ENCODE assay signal across 8 cellular contexts in the genomic region with DNA sequence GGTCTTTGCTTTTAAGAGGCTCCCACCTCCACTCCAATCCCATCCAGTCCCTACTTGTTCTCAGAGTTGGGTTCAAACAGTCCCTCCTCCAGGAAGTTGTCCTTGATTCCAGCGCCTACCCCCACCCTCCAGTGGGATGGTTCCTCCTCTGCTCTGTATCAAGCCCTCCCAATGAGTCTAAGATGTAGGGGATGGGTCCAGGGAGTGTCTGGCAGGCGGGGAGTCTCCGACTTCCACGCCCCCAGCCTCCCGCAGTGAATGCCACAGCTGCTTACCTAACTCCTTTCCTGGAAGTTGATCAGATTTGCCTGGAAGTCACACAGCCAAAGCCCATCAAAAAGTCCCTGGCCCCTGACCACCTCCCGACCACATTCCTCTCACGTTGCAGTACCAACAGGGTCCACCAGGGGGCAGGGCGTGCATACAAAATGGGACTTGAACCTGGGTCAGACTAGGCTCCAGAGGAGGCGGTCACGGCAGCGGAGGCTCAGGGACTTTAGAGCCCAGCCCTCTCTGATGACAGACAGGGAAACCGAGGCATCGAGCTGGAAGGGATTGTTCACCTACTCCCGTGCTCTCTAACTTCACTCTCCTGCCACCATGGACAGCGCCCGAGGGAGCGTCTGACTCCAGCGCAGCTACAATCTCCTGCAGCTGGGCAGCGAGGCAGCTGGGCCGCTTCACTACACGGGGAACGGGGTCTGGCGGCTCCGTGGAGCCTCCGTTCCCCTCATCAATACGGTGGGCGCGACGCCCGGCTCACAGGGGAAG. TPM values are rescaled to one million over a fixed set of nuclear protein-coding genes. Genes with fewer than 3 reads are reported as not detected.
DNase-seq lines count a peak whose midpoint lies in the region; ATAC-seq and TF ChIP-seq lines count a peak whose summit lies in the region.

No MANE protein-coding gene starts in this region.

- intact Hi-C loops in activated CD8-positive, alpha-beta T cell treated with anti-CD3 and anti-CD28 coated beads for 36 hours (cut with micrococcal nuclease), result loop anchor here (2.0 kb wide), 1 partner anchor 212 kb away; no protein-coding TSS in a partner anchor

- POLR2A ChIA-PET in activated CD8-positive, alpha-beta T cell treated with anti-CD3 and anti-CD28 coated beads for 36 hours (lab: Charles Lee), result interaction anchor here (0.8 to 1.0 kb wide), 2 partner anchors 10 to 41 kb away, joined by 3 to 4 read pairs; no protein-coding TSS in a partner anchor

- peaks cover 0 to 17% (median 7%) of the 10 kb centered on the region in 4 donors for H3K4me1 Mint-ChIP-seq in CD4-positive, CD25-positive, alpha-beta regulatory T cell
- peaks cover 12% of the 10 kb centered on the region for H3K4me1 Mint-ChIP-seq in activated CD8-positive, alpha-beta T cell treated with anti-CD3 and anti-CD28 coated beads for 36 hours (ENCODE audit: low read depth)

- no peaks in the 10 kb centered on the region for H3K9me3 ChIP-seq in CD4-positive, CD25-positive, alpha-beta regulatory T cell (ENCODE audit: control insufficient read depth in 2 of 2, low read length in 2 of 2)
- no peaks in the 10 kb centered on the region for H3K9me3 ChIP-seq in effector memory CD4-positive, alpha-beta T cell (ENCODE audit: control insufficient read depth, low read length)

- CTCF ChIA-PET in activated CD8-positive, alpha-beta T cell treated with anti-CD3 and anti-CD28 coated beads for 36 hours (lab: Charles Lee), result interaction anchor here (0.6 to 4.3 kb wide), 42 partner anchors 10 to 532 kb away, joined by 3 to 35 read pairs (median 4); partner anchors contain the start of genes NCBP1, TMOD1, TSTD2 and ZNF782

- TF ChIP-seq CTCF in activated CD8-positive, alpha-beta T cell treated with anti-CD3 and anti-CD28 coated beads for 36 hours (IDR thresholded peaks at IDR 0.05), result peak; percentile 98

- no peak overlapping the region for H3K4me3 ChIP-seq in CD4-positive, CD25-positive, alpha-beta regulatory T cell (ENCODE audit: low read depth, low read length)
- no peak overlapping the region for H3K4me3 ChIP-seq in effector memory CD4-positive, alpha-beta T cell (ENCODE audit: insufficient read depth, low read depth, low read length, poor library complexity, severe bottlenecking)

- no peaks in the 10 kb centered on the region for H3K4me1 ChIP-seq in CD4-positive, CD25-positive, alpha-beta regulatory T cell (ENCODE audit: control insufficient read depth, insufficient read depth, low read length, poor library complexity, severe bottlenecking)
- peaks cover 12% of the 10 kb centered on the region for H3K4me1 ChIP-seq in effector memory CD4-positive, alpha-beta T cell (ENCODE audit: control insufficient read depth, insufficient read depth, low read length, poor library complexity, severe bottlenecking)

- H3K36me3 ChIP-seq in CD4-positive, CD25-positive, alpha-beta regulatory T cell (ENCODE audit: control insufficient read depth, insufficient read depth, low read length), result no peaks in the 10 kb centered on the region
- no peaks in the 10 kb centered on the region for H3K36me3 ChIP-seq in effector memory CD4-positive, alpha-beta T cell (ENCODE audit: control insufficient read depth, insufficient read depth, low read length)

- H3K27me3 Mint-ChIP-seq in CD4-positive, CD25-positive, alpha-beta regulatory T cell, result peaks cover 9% of the 10 kb centered on the region
- peaks cover 7% of the 10 kb centered on the region for H3K27me3 Mint-ChIP-seq in activated CD8-positive, alpha-beta T cell treated with anti-CD3 and anti-CD28 coated beads for 36 hours

- no peak overlapping the region for H3K4me3 Mint-ChIP-seq in CD4-positive, CD25-positive, alpha-beta regulatory T cell
- H3K4me3 Mint-ChIP-seq in activated CD8-positive, alpha-beta T cell treated with anti-CD3 and anti-CD28 coated beads for 36 hours, result no peak overlapping the region

- no peaks in the 10 kb centered on the region for H3K36me3 Mint-ChIP-seq in CD4-positive, CD25-positive, alpha-beta regulatory T cell
- no peaks in the 10 kb centered on the region for H3K36me3 Mint-ChIP-seq in activated CD8-positive, alpha-beta T cell treated with anti-CD3 and anti-CD28 coated beads for 36 hours (ENCODE audit: low read depth)

- H3K27ac Mint-ChIP-seq in CD4-positive, CD25-positive, alpha-beta regulatory T cell, result no peak overlapping the region
- no peak overlapping the region for H3K27ac Mint-ChIP-seq in activated CD8-positive, alpha-beta T cell treated with anti-CD3 and anti-CD28 coated beads for 36 hours

- peak in 1 of 2 donors; percentile 32 for ATAC-seq in CD4-positive, CD25-positive, alpha-beta regulatory T cell (ENCODE audit: low read depth in 2 of 2)
- ATAC-seq in activated CD8-positive, alpha-beta T cell treated with anti-CD3 and anti-CD28 coated beads for 36 hours, result peak; percentile 68
- no peak for ATAC-seq in GM21737 (IDR thresholded peaks at IDR 0.05; ENCODE audit: unreplicated experiment)

- H3K9me3 Mint-ChIP-seq in CD4-positive, CD25-positive, alpha-beta regulatory T cell, result no peaks in the 10 kb centered on the region
- H3K9me3 Mint-ChIP-seq in activated CD8-positive, alpha-beta T cell treated with anti-CD3 and anti-CD28 coated beads for 36 hours, result no peaks in the 10 kb centered on the region

- H3K27ac ChIP-seq in CD4-positive, CD25-positive, alpha-beta regulatory T cell (ENCODE audit: insufficient read depth, low read length, poor library complexity, severe bottlenecking), result no peak overlapping the region
- H3K27ac ChIP-seq in effector memory CD4-positive, alpha-beta T cell (ENCODE audit: insufficient read depth, low read length, poor library complexity, severe bottlenecking), result no peak overlapping the region

- H3K27me3 ChIP-seq in CD4-positive, CD25-positive, alpha-beta regulatory T cell (ENCODE audit: control insufficient read depth, insufficient read depth, low read length), result no peaks in the 10 kb centered on the region
- H3K27me3 ChIP-seq in effector memory CD4-positive, alpha-beta T cell (replicated peaks; ENCODE audit: control insufficient read depth, insufficient read depth, low read length, poor library complexity, severe bottlenecking), result peaks cover 6% of the 10 kb centered on the region

- peak; percentile 45 to 51 (median 48) for DNase-seq in CD4-positive, CD25-positive, alpha-beta regulatory T cell
- DNase-seq in HCEC 1CT (peak; percentile 7), NCI-H526 (lab: John Stamatoyannopoulos, UW) (peak; percentile 41 to 75), lung microvascular endothelial cell (ENCODE audit: low read depth in 2 of 2) (peak; percentile 69 to 79)
- peak; percentile 87 for DNase-seq in activated CD8-positive, alpha-beta T cell treated with anti-CD3 and anti-CD28 coated beads for 36 hours
- peak; percentile 23 to 58 (median 34) for DNase-seq in effector memory CD4-positive, alpha-beta T cell
- DNase-seq in stimulated activated CD8-positive, alpha-beta memory T cell treated with anti-CD3 and anti-CD28 coated beads, Interleukin-12 subunit alpha, Interleukin-12 subunit beta, amount 100 ng/mL, for 4 hours (ENCODE audit: low read depth), result peak; percentile 41

RNA-seq across cellular contexts. Expression of gene TDRD7, which starts 25.0 kb away (rescaled TPM):
- 10.3 TPM for total RNA-seq in CD4-positive, CD25-positive, alpha-beta regulatory T cell
- polyA plus RNA-seq in CD4-positive, CD25-positive, alpha-beta regulatory T cell, result 1 to 10 TPM; 5.1 to 8.2 (median 7.1) TPM
- total RNA-seq in activated CD8-positive, alpha-beta T cell treated with anti-CD3 and anti-CD28 coated beads for 36 hours, result 1 to 10 TPM; 3.7 to 4.0 TPM
- 10.9 and 11.3 TPM in 2 replicates for total RNA-seq in lung microvascular endothelial cell

Comparison
In these comparisons a context has a peak if more than half of its experiments do, and no peak if none do; other contexts are left out.
1. DNase-seq: peak in every context shown above with its lines; median percentile 87 in activated CD8-positive, alpha-beta T cell treated with anti-CD3 and anti-CD28 coated beads for 36 hours; 74 in lung microvascular endothelial cell; 58 in NCI-H526; 48 in CD4-positive, CD25-positive, alpha-beta regulatory T cell; 41 in stimulated activated CD8-positive, alpha-beta memory T cell treated with anti-CD3 and anti-CD28 coated beads, Interleukin-12 subunit alpha, Interleukin-12 subunit beta, amount 100 ng/mL, for 4 hours; 34 in effector memory CD4-positive, alpha-beta T cell; 7 in HCEC 1CT.